Comparison of ENCODE assay signal across 12 cellular contexts in genomic region chr9:100170556-100170955, GRCh38.
"Had no signal": no experiment of that assay in that cellular context is flagged by ENCODE, and none has a peak within 500 bp of the region (broad histone marks: within the 10 kb centered on the region; RNA-seq: fewer than 3 reads in every experiment).

No MANE protein-coding gene starts in this region.

- H3K9me3 ChIP-seq: pancreas had no signal

- H3K4me3 ChIP-seq: dorsolateral prefrontal cortex, mucosa of descending colon, pancreas, spleen had no signal

- H3K27ac ChIP-seq: dorsolateral prefrontal cortex, pancreas, spleen, WERI-Rb-1 had no signal

- H3K4me1 ChIP-seq: pancreas, spleen had no signal

- H3K27me3 ChIP-seq: dorsolateral prefrontal cortex, pancreas, spleen had no signal

- DNase-seq: activated CD4-positive, alpha-beta T cell treated with anti-CD3 and anti-CD28 coated beads for 36 hours; activated CD8-positive, alpha-beta T cell treated with anti-CD3 and anti-CD28 coated beads for 36 hours; activated effector memory CD4-positive, alpha-beta T cell treated with anti-CD3 and anti-CD28 coated beads, Interleukin-2, amount 50 U/mL, for 16 hours; activated T-cell treated with anti-CD3 and anti-CD28 coated beads, Interleukin-2, amount 50 U/mL, for 48 hours; dorsolateral prefrontal cortex; erythroblast; mucosa of descending colon; naive thymus-derived CD4-positive, alpha-beta T cell; pancreas; spleen; stimulated activated naive CD8-positive, alpha-beta T cell treated with anti-CD3 and anti-CD28 coated beads, Interleukin-15, amount 100 ng/mL, for 72 hours; WERI-Rb-1 had no signal

- H3K36me3 ChIP-seq: pancreas, WERI-Rb-1 had no signal
